8 cellular contexts compared by ENCODE assay signal in the genomic region with DNA sequence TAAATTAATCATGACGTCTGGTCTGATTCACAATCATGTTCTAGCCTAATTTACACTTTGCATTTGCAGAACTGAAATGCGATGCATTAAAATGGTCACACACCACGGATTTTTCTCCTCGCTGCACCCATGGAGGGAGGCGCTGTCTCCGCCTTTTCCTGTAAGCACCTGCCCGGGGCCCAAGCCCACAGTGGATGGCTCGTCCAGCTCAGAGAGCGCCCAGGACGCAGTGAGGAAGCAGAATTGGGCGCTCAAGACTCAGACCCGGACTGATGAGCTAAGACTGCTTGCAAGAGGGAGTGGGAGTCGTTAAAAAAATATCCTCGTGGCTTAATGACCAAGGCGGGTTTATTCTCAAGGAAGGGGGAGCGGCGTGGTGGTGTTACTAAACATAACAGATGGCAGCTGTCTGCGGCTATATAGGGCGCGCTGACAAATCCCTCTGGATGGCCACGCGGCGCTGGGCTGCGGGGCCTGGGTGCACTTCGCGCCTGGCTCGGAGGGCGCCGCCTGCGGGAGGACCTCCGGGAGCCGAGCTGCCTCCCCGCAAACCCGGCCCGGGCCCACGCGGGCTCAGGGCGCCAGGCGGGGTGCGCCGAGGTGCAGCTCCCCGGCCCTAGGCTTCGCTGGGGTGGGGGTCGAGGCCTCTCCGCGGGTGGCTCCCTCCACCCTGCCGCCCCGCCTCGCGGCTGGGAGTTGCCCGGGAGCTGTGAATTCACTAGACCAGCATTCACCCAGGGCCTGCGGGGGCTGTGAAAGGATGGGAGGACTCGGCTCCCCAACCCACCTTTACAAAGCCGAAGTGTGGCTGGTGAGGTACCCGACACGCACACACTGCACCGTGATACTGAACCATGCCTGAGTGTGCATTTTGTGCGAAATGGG.
A peak's percentile ranks its signal among the peaks of the same experiment; 100 is the strongest.
DNase-seq lines count a peak whose midpoint lies in the region; ATAC-seq and TF ChIP-seq lines count a peak whose summit lies in the region.

No MANE protein-coding gene starts in this region.

- WGBS in stomach, 5 donors = 6 to 18% (median 8%) methylated on average over 19 to 58 of the region's 58 CpGs

- H3K4me2 ChIP-seq in KMS-11 = peak overlapping the region; percentile 60

- TF ChIP-seq CTCF in KMS-11 (conservative IDR thresholded peaks at IDR 0.05; ENCODE audit: low read depth, low read length) (no peak; the same call in 1 of the 2 replicates), WERI-Rb-1 (IDR thresholded peaks at IDR 0.05; ENCODE audit: low read depth, low read length) (peak; percentile 51), dorsolateral prefrontal cortex (IDR thresholded peaks at IDR 0.05 in 54 of 56, conservative IDR thresholded peaks at IDR 0.05 in 2 of 56; ENCODE audit: low read depth in 1 of 56, partially characterized antibody in 56 of 56) (peak in 22 of 56 donors; percentile 6 to 38 (median 20)), stomach (IDR thresholded peaks at IDR 0.05) (no peak)

- H3K27me3 ChIP-seq in KMS-11 (ENCODE audit: insufficient read depth, low read depth) (no peaks in the 10 kb centered on the region), WERI-Rb-1 (ENCODE audit: insufficient read depth, low read depth, severe bottlenecking) (no peaks in the 10 kb centered on the region), dorsolateral prefrontal cortex (peaks cover 0 to 5% (median 0%) of the 10 kb centered on the region in 45 donors), mucosa of rectum (ENCODE audit: control insufficient read depth in 2 of 2, insufficient read depth in 2 of 2, low read length in 2 of 2) (peaks cover 3% of the 10 kb centered on the region in 2 donors), stomach (peaks cover 0 to 18% (median 9%) of the 10 kb centered on the region in 3 donors)

- H3K9me3 ChIP-seq in WERI-Rb-1 (ENCODE audit: severe bottlenecking) (no peaks in the 10 kb centered on the region), mucosa of rectum (ENCODE audit: control insufficient read depth in 2 of 2, low read length in 2 of 2) (no peaks in the 10 kb centered on the region), stomach (no peaks in the 10 kb centered on the region)

- intact Hi-C loops in dorsolateral prefrontal cortex (cut with DNase I) (loop anchor here in 1 of 2 donors (5.0 kb wide), 1 partner anchor 80 kb away; a partner anchor contains a TSS), stomach (cut with DNase I; ENCODE audit: low total_unique reads) (no loop called here)

- no peak overlapping the region for H3K4me3 ChIP-seq in KMS-11 (IDR thresholded peaks at IDR 0.05; ENCODE audit: insufficient read depth, low read depth, low read length)
- peak overlapping the region; percentile 52 for H3K4me3 ChIP-seq in WERI-Rb-1 (ENCODE audit: low read depth, low read length)
- peak overlapping the region; percentile 27 to 68 (median 51) for H3K4me3 ChIP-seq in dorsolateral prefrontal cortex
- peak overlapping the region; percentile 62 to 76 for H3K4me3 ChIP-seq in mucosa of rectum (ENCODE audit: low read length in 2 of 2)
- H3K4me3 ChIP-seq in stomach = peak overlapping the region; percentile 38 to 51 (median 44)

- no peaks in the 10 kb centered on the region for H4K20me1 ChIP-seq in KMS-11 (ENCODE audit: insufficient read depth)

- H2AFZ ChIP-seq in KMS-11 (ENCODE audit: low read depth) = peak overlapping the region; percentile 89

- H3K9ac ChIP-seq in KMS-11 (peak overlapping the region; percentile 88), mucosa of rectum (ENCODE audit: low read depth in 1 of 2, low read length in 2 of 2) (peak overlapping the region; percentile 38 to 43)

- DNase-seq in ELR (ENCODE audit: low read depth) (peak; percentile 22), WERI-Rb-1 (peak; percentile 93), dorsolateral prefrontal cortex (peak in 8 of 10 donors; percentile 30 to 63 (median 50)), stomach (peak; percentile 56), dedifferentiated amniotic fluid mesenchymal stem cell (ENCODE audit: extremely low spot score) (no peak)

- no peaks in the 10 kb centered on the region for H3K79me2 ChIP-seq in KMS-11 (ENCODE audit: insufficient read depth, low read depth)

- no peak for TF ChIP-seq EP300 in stomach (IDR thresholded peaks at IDR 0.05)

- H3K4me1 ChIP-seq in KMS-11 (ENCODE audit: low read depth, poor library complexity, severe bottlenecking) = peaks cover 9% of the 10 kb centered on the region
- peaks cover 9 to 10% of the 10 kb centered on the region in 2 donors for H3K4me1 ChIP-seq in mucosa of rectum (ENCODE audit: control insufficient read depth in 2 of 2, insufficient read depth in 2 of 2, low read length in 2 of 2)
- peaks cover 0 to 27% (median 19%) of the 10 kb centered on the region in 4 donors for H3K4me1 ChIP-seq in stomach

- TF ChIP-seq POLR2A in stomach (IDR thresholded peaks at IDR 0.05) = no peak

- no peaks in the 10 kb centered on the region for H3K36me3 ChIP-seq in KMS-11 (ENCODE audit: insufficient read depth)
- no peaks in the 10 kb centered on the region for H3K36me3 ChIP-seq in WERI-Rb-1
- H3K36me3 ChIP-seq in mucosa of rectum (ENCODE audit: control insufficient read depth in 2 of 2, insufficient read depth in 2 of 2, low read length in 2 of 2) = no peaks in the 10 kb centered on the region
- H3K36me3 ChIP-seq in stomach = no peaks in the 10 kb centered on the region

- peak; percentile 69 for ATAC-seq in GM21515 (IDR thresholded peaks at IDR 0.05; ENCODE audit: unreplicated experiment)

- H3K27ac ChIP-seq in KMS-11 (peak overlapping the region; percentile 60), WERI-Rb-1 (peak overlapping the region; percentile 96), dorsolateral prefrontal cortex (peak overlapping the region in 13 of 59 donors; percentile 1 to 73 (median 16)), mucosa of rectum (ENCODE audit: low read depth in 2 of 2, low read length in 2 of 2) (no peak overlapping the region), stomach (peak overlapping the region; percentile 9 to 59 (median 37))

Comparison
In these comparisons a context has a peak if more than half of its experiments do, and no peak if none do; other contexts are left out.
1. H3K27ac ChIP-seq: peak in KMS-11 (single experiment), WERI-Rb-1 (single experiment) and stomach (5 of 5); none in mucosa of rectum (0 of 2).